ENCODE assay signal across 14 cellular contexts in the genomic region with DNA sequence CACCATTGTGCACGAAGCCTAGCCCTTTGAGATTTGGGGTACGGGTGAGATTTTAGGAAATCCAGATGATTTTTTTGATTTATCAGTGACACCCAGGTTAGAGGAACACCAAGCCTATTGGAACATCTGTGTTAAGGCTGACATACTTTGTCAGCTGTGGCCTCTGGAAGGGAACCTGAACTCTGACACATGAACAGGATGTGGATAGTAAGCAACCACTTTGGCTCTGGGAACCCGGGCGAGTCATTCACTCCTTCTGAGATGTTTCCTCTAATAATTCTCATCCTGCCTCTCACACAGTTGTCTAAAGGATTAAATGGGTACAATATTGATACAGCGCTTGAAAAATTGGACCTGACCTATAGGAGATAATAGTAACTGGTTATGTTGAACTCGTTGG.
A peak's percentile ranks its signal among the peaks of the same experiment; 100 is the strongest.
DNase-seq lines count a peak whose midpoint lies in the region; ATAC-seq, FAIRE-seq and TF ChIP-seq lines count a peak whose summit lies in the region.
"Had no signal": no experiment of that assay in that cellular context is flagged by ENCODE, and none has a peak within 500 bp of the region (broad histone marks: within the 10 kb centered on the region; RNA-seq: fewer than 3 reads in every experiment).

No MANE protein-coding gene starts in this region.

- no peaks in the 10 kb centered on the region for H3K9me3 Mint-ChIP-seq in natural killer cell treated with Interleukin-12 subunit alpha and Interleukin-12 subunit beta and Interleukin-15 and Interleukin-18, amount 100 ng/mL, for 72 hours
- no peaks in the 10 kb centered on the region for H3K9me3 Mint-ChIP-seq in natural killer cell
- H3K9me3 Mint-ChIP-seq: dendritic cell treated with granulocyte-macrophage colony-stimulating factor and Interleukin-4, amounts not matched to agents 40 ng/mL and 50 ng/mL, for 4 days had no signal

- H3K4me3 ChIP-seq in SJSA1 (no peak overlapping the region), fibroblast of lung (replicated peaks in 1 of 4; ENCODE audit: control extremely low read depth in 1 of 4, insufficient read depth in 1 of 4, low read depth in 3 of 4, low read length in 4 of 4) (no peak overlapping the region)
- H3K4me3 ChIP-seq: pancreas had no signal

- H3K4me1 Mint-ChIP-seq in natural killer cell treated with Interleukin-12 subunit alpha and Interleukin-12 subunit beta and Interleukin-15 and Interleukin-18, amount 100 ng/mL, for 72 hours (ENCODE audit: low read depth in 2 of 2), result peaks cover 0 to 4% of the 10 kb centered on the region in 2 donors
- H3K4me1 Mint-ChIP-seq in natural killer cell, result no peaks in the 10 kb centered on the region

- H3K4me1 ChIP-seq in SJSA1 (replicated peaks), result peaks cover 31% of the 10 kb centered on the region
- H3K4me1 ChIP-seq in fibroblast of lung (ENCODE audit: control insufficient read depth, extremely low read depth, insufficient read depth, low read length), result peaks cover 20% of the 10 kb centered on the region
- H3K4me1 ChIP-seq: pancreas had no signal

- no peaks in the 10 kb centered on the region for H3K79me2 ChIP-seq in fibroblast of lung (ENCODE audit: control insufficient read depth, insufficient read depth, low read length)

- intact Hi-C loops in natural killer cell (cut with micrococcal nuclease), result no loop called here

- no peak overlapping the region for H3K27ac Mint-ChIP-seq in natural killer cell treated with Interleukin-12 subunit alpha and Interleukin-12 subunit beta and Interleukin-15 and Interleukin-18, amount 100 ng/mL, for 72 hours
- no peak overlapping the region for H3K27ac Mint-ChIP-seq in natural killer cell
- H3K27ac Mint-ChIP-seq: dendritic cell treated with granulocyte-macrophage colony-stimulating factor and Interleukin-4, amounts not matched to agents 40 ng/mL and 50 ng/mL, for 4 days had no signal

- FAIRE-seq in urothelium cell line (lab: Jason Lieb, UNC), result no peak
- FAIRE-seq: islet of Langerhans, pancreas had no signal

- no peak overlapping the region for H3K9ac ChIP-seq in fibroblast of lung (ENCODE audit: insufficient read depth, low read length)

- no peaks in the 10 kb centered on the region for H4K20me1 ChIP-seq in fibroblast of lung (ENCODE audit: control insufficient read depth, extremely low read depth, insufficient read depth, low read length)

- H3K4me3 Mint-ChIP-seq in natural killer cell treated with Interleukin-12 subunit alpha and Interleukin-12 subunit beta and Interleukin-15 and Interleukin-18, amount 100 ng/mL, for 72 hours, result peak overlapping the region; percentile 18
- H3K4me3 Mint-ChIP-seq in natural killer cell, result no peak overlapping the region
- H3K4me3 Mint-ChIP-seq: dendritic cell treated with granulocyte-macrophage colony-stimulating factor and Interleukin-4, amounts not matched to agents 40 ng/mL and 50 ng/mL, for 4 days had no signal

- H3K36me3 Mint-ChIP-seq in natural killer cell treated with Interleukin-12 subunit alpha and Interleukin-12 subunit beta and Interleukin-15 and Interleukin-18, amount 100 ng/mL, for 72 hours, result no peaks in the 10 kb centered on the region
- H3K36me3 Mint-ChIP-seq in natural killer cell, result no peaks in the 10 kb centered on the region

- no peak for TF ChIP-seq CTCF in natural killer cell (IDR thresholded peaks at IDR 0.05)
- no peak for TF ChIP-seq CTCF in fibroblast of lung (conservative IDR thresholded peaks at IDR 0.05 in 1 of 2, IDR thresholded peaks at IDR 0.05 in 1 of 2; ENCODE audit: low read depth in 1 of 2, low read length in 2 of 2)

- H2AFZ ChIP-seq in fibroblast of lung (ENCODE audit: low read length), result no peak overlapping the region

- ATAC-seq in natural killer cell treated with Interleukin-12 subunit alpha and Interleukin-12 subunit beta and Interleukin-15 and Interleukin-18, amount 100 ng/mL, for 72 hours, result peak in 1 of 2 donors; percentile 76
- no peak for ATAC-seq in natural killer cell
- ATAC-seq: pancreas had no signal

- no peak overlapping the region for H3K4me2 ChIP-seq in fibroblast of lung (ENCODE audit: extremely low read depth, insufficient read depth, low read length)

- H3K27me3 Mint-ChIP-seq in natural killer cell treated with Interleukin-12 subunit alpha and Interleukin-12 subunit beta and Interleukin-15 and Interleukin-18, amount 100 ng/mL, for 72 hours, result peaks cover 17 to 21% of the 10 kb centered on the region in 2 donors
- peaks cover 3 to 18% of the 10 kb centered on the region in 2 donors for H3K27me3 Mint-ChIP-seq in natural killer cell (ENCODE audit: low read depth in 2 of 2)

- H3K9me3 ChIP-seq in SJSA1 (replicated peaks) (no peaks in the 10 kb centered on the region; the same call in 1 of the 2 replicates), fibroblast of lung (ENCODE audit: control insufficient read depth, insufficient read depth, low read depth, low read length) (no peaks in the 10 kb centered on the region)
- H3K9me3 ChIP-seq: pancreas had no signal

- DNase-seq in natural killer cell treated with Interleukin-12 subunit alpha and Interleukin-12 subunit beta and Interleukin-15 and Interleukin-18, amount 100 ng/mL, for 72 hours (ENCODE audit: low spot score), result no peak
- DNase-seq in natural killer cell (no peak), SJSA1 (ENCODE audit: low read depth in 1 of 2, low spot score in 2 of 2) (no peak), fibroblast of lung (ENCODE audit: low read depth in 2 of 2) (peak; percentile 77), urothelium cell line (ENCODE audit: low spot score) (peak; percentile 35), NCI-H510A (lab: John Stamatoyannopoulos, UW) (no peak), GM19238 (ENCODE audit: insufficient read length, low spot score) (no peak)
- DNase-seq in activated CD8-positive, alpha-beta memory T cell treated with anti-CD3 and anti-CD28 coated beads for 24 hours, result no peak
- DNase-seq: COR-L47, NCI-H1105 treated with DMSO at 0.1 percent for 48 hours, pancreas, SHP77 had no signal

- H3K36me3 ChIP-seq in SJSA1 (peaks cover 7% of the 10 kb centered on the region; the same call in 1 of the 2 replicates), fibroblast of lung (ENCODE audit: control insufficient read depth, insufficient read depth, low read length) (no peaks in the 10 kb centered on the region)
- H3K36me3 ChIP-seq: pancreas had no signal

- H3K27me3 ChIP-seq in SJSA1 (replicated peaks), result no peaks in the 10 kb centered on the region
- no peaks in the 10 kb centered on the region for H3K27me3 ChIP-seq in fibroblast of lung (ENCODE audit: control insufficient read depth, insufficient read depth, low read length)
- H3K27me3 ChIP-seq: pancreas had no signal

- peak overlapping the region; percentile 1; the same call in 1 of the 2 replicates for H3K27ac ChIP-seq in SJSA1
- peak overlapping the region; percentile 66 for H3K27ac ChIP-seq in fibroblast of lung (ENCODE audit: insufficient read depth, low read length)
- H3K27ac ChIP-seq: pancreas had no signal

Comparison
In these comparisons a context has a peak if more than half of its experiments do, and no peak if none do; other contexts are left out.
1. DNase-seq: peak in fibroblast of lung (2 of 2) and urothelium cell line (single experiment); none in natural killer cell treated with Interleukin-12 subunit alpha and Interleukin-12 subunit beta and Interleukin-15 and Interleukin-18, amount 100 ng/mL, for 72 hours (single experiment), natural killer cell (single experiment), SJSA1 (0 of 2), NCI-H510A (single experiment), GM19238 (single experiment) and activated CD8-positive, alpha-beta memory T cell treated with anti-CD3 and anti-CD28 coated beads for 24 hours (single experiment).